Comparison of ENCODE assay signal across 16 cellular contexts in genomic region chr6:43706788-43707187, GRCh38. TPM values are rescaled to one million over a fixed set of nuclear protein-coding genes. Genes with fewer than 3 reads are reported as not detected.
DNase-seq lines count a peak whose midpoint lies in the region; ATAC-seq and TF ChIP-seq lines count a peak whose summit lies in the region.
"Had no signal": no experiment of that assay in that cellular context is flagged by ENCODE, and none has a peak within 500 bp of the region (broad histone marks: within the 10 kb centered on the region; RNA-seq: fewer than 3 reads in every experiment).

No MANE protein-coding gene starts in this region.

- H3K4me1 Mint-ChIP-seq in activated T-helper 2 cell treated with anti-CD3 and anti-CD28 coated beads, Interferon-gamma antibody, Interleukin-2, Interleukin-4, amounts not matched to agents 10 μg/mL and 5 μg/mL and 100 μg/mL, durations not matched to agents 14 hours and 24 hours and 36 hours (ENCODE audit: low read depth): peaks cover 24% of the 10 kb centered on the region

- H3K36me3 Mint-ChIP-seq in activated T-helper 2 cell treated with anti-CD3 and anti-CD28 coated beads, Interferon-gamma antibody, Interleukin-2, Interleukin-4, amounts not matched to agents 10 μg/mL and 5 μg/mL and 100 μg/mL, durations not matched to agents 14 hours and 24 hours and 36 hours (ENCODE audit: low read depth): no peaks in the 10 kb centered on the region
- H3K36me3 Mint-ChIP-seq: activated naive CD4-positive, alpha-beta T cell treated with anti-CD3 and anti-CD28 coated beads, Interleukin-2, amount 10 ng/mL, durations not matched to agents 7 days and 5 days; naive thymus-derived CD8-positive, alpha-beta T cell had no signal

- H3K27me3 ChIP-seq in esophagus squamous epithelium (no peaks in the 10 kb centered on the region), spleen (replicated peaks in 1 of 7) (no peaks in the 10 kb centered on the region)
- H3K27me3 ChIP-seq: colonic mucosa had no signal

- TF ChIP-seq CTCF in esophagus squamous epithelium (IDR thresholded peaks at IDR 0.05): no peak
- TF ChIP-seq CTCF in spleen (IDR thresholded peaks at IDR 0.05 in 8 of 11, conservative IDR thresholded peaks at IDR 0.05 in 3 of 11): no peak

- peaks cover 22% of the 10 kb centered on the region for H3K27me3 Mint-ChIP-seq in activated T-helper 2 cell treated with anti-CD3 and anti-CD28 coated beads, Interferon-gamma antibody, Interleukin-2, Interleukin-4, amounts not matched to agents 10 μg/mL and 5 μg/mL and 100 μg/mL, durations not matched to agents 14 hours and 24 hours and 36 hours (ENCODE audit: low read depth)

- DNase-seq in NCI-H146 (lab: John Stamatoyannopoulos, UW): peak; percentile 61
- DNase-seq in NCI-H146 treated with DMSO at 0.1 percent for 48 hours (lab: John Stamatoyannopoulos, UW; ENCODE audit: unreplicated experiment): no peak
- DNase-seq in RPMI8226: peak; percentile 46
- no peak for DNase-seq in esophagus squamous epithelium (lab: John Stamatoyannopoulos, UW)
- DNase-seq in spleen: no peak
- no peak for DNase-seq in activated T-helper 2 cell treated with anti-CD3 and anti-CD28 coated beads, Interferon-gamma antibody, Interleukin-2, Interleukin-4, amounts not matched to agents 10 μg/mL and 5 μg/mL and 100 μg/mL, durations not matched to agents 14 hours and 24 hours and 36 hours (ENCODE audit: low spot score)
- DNase-seq in AML-193 (lab: John Stamatoyannopoulos, UW): no peak
- DNase-seq: 8988T; activated CD4-positive, alpha-beta T cell treated with anti-CD3 and anti-CD28 coated beads, Interleukin-2, amount 50 U/mL, for 1 hour; activated naive CD4-positive, alpha-beta T cell treated with anti-CD3 and anti-CD28 coated beads, Interleukin-2, amount 10 ng/mL, durations not matched to agents 7 days and 5 days; colonic mucosa; naive thymus-derived CD8-positive, alpha-beta T cell; T-helper 17 cell had no signal

- H3K27ac Mint-ChIP-seq in activated T-helper 2 cell treated with anti-CD3 and anti-CD28 coated beads, Interferon-gamma antibody, Interleukin-2, Interleukin-4, amounts not matched to agents 10 μg/mL and 5 μg/mL and 100 μg/mL, durations not matched to agents 14 hours and 24 hours and 36 hours: no peak overlapping the region
- H3K27ac Mint-ChIP-seq: activated naive CD4-positive, alpha-beta T cell treated with anti-CD3 and anti-CD28 coated beads, Interleukin-2, amount 10 ng/mL, durations not matched to agents 7 days and 5 days; T-helper 17 cell had no signal

- H3K9me3 ChIP-seq in esophagus squamous epithelium (no peaks in the 10 kb centered on the region), spleen (no peaks in the 10 kb centered on the region)
- H3K9me3 ChIP-seq: colonic mucosa, thoracic aorta had no signal

- H3K4me3 Mint-ChIP-seq in activated T-helper 2 cell treated with anti-CD3 and anti-CD28 coated beads, Interferon-gamma antibody, Interleukin-2, Interleukin-4, amounts not matched to agents 10 μg/mL and 5 μg/mL and 100 μg/mL, durations not matched to agents 14 hours and 24 hours and 36 hours (ENCODE audit: low read depth): no peak overlapping the region
- H3K4me3 Mint-ChIP-seq: activated naive CD4-positive, alpha-beta T cell treated with anti-CD3 and anti-CD28 coated beads, Interleukin-2, amount 10 ng/mL, durations not matched to agents 7 days and 5 days; naive thymus-derived CD8-positive, alpha-beta T cell; T-helper 17 cell had no signal

- ATAC-seq in GM18907 (IDR thresholded peaks at IDR 0.05; ENCODE audit: unreplicated experiment): no peak
- ATAC-seq: naive thymus-derived CD8-positive, alpha-beta T cell; Panc1; T-helper 17 cell had no signal

- WGBS in esophagus squamous epithelium, 2 donors: 55 to 65% methylated on average over 6 to 7 of the region's 8 CpGs
- 43 to 72% (median 60%) methylated on average over 8 of the region's 8 CpGs for WGBS in spleen, 5 donors

- no peak overlapping the region for H3K4me3 ChIP-seq in esophagus squamous epithelium
- no peak overlapping the region for H3K4me3 ChIP-seq in spleen
- H3K4me3 ChIP-seq: colonic mucosa, thoracic aorta had no signal

- no peaks in the 10 kb centered on the region for H3K9me3 Mint-ChIP-seq in activated T-helper 2 cell treated with anti-CD3 and anti-CD28 coated beads, Interferon-gamma antibody, Interleukin-2, Interleukin-4, amounts not matched to agents 10 μg/mL and 5 μg/mL and 100 μg/mL, durations not matched to agents 14 hours and 24 hours and 36 hours
- H3K9me3 Mint-ChIP-seq: activated naive CD4-positive, alpha-beta T cell treated with anti-CD3 and anti-CD28 coated beads, Interleukin-2, amount 10 ng/mL, durations not matched to agents 7 days and 5 days; naive thymus-derived CD8-positive, alpha-beta T cell had no signal

- H3K4me1 ChIP-seq in esophagus squamous epithelium: peaks cover 37 to 70% (median 40%) of the 10 kb centered on the region in 3 donors
- H3K4me1 ChIP-seq in spleen: peaks cover 17 to 75% (median 59%) of the 10 kb centered on the region in 6 donors

- intact Hi-C loops in esophagus squamous epithelium (cut with DNase I) (no loop called here), spleen (cut with DNase I; ENCODE audit: low total_unique reads) (no loop called here)
- intact Hi-C loops in activated T-helper 2 cell treated with anti-CD3 and anti-CD28 coated beads, Interferon-gamma antibody, Interleukin-2, Interleukin-4, amounts not matched to agents 10 μg/mL and 5 μg/mL and 100 μg/mL, durations not matched to agents 14 hours and 24 hours and 36 hours (cut with micrococcal nuclease): loop anchor here (5.0 kb wide), 1 partner anchor 34 kb away; no protein-coding TSS in a partner anchor

- H3K27ac ChIP-seq in esophagus squamous epithelium (peak overlapping the region in 3 of 4 donors; percentile 56 to 67 (median 67)), spleen (peak overlapping the region in 7 of 8 donors; percentile 48 to 85 (median 74))
- H3K27ac ChIP-seq: thoracic aorta had no signal

- no peak for TF ChIP-seq POLR2A in esophagus squamous epithelium (IDR thresholded peaks at IDR 0.05)
- TF ChIP-seq POLR2A in spleen (IDR thresholded peaks at IDR 0.05): no peak

- H3K36me3 ChIP-seq in esophagus squamous epithelium (no peaks in the 10 kb centered on the region), spleen (no peaks in the 10 kb centered on the region)
- H3K36me3 ChIP-seq: colonic mucosa, thoracic aorta had no signal

RNA-seq across cellular contexts. Expression of gene MRPS18A, which starts 19.2 kb away (rescaled TPM):
- total RNA-seq in esophagus squamous epithelium: 10 to 100 TPM; 43.7 to 57.4 (median 51.4) TPM
- 10 to 100 TPM; 29.8 to 37.6 (median 30.9) TPM for total RNA-seq in spleen
- polyA plus RNA-seq in spleen: 10 to 100 TPM; 28.0 to 48.6 (median 34.3) TPM
- total RNA-seq in activated T-helper 2 cell treated with anti-CD3 and anti-CD28 coated beads, Interferon-gamma antibody, Interleukin-2, Interleukin-4, amounts not matched to agents 10 μg/mL and 5 μg/mL and 100 μg/mL, durations not matched to agents 14 hours and 24 hours and 36 hours: 44.8 and 45.1 TPM in 2 replicates

Comparison
In these comparisons a context has a peak if more than half of its experiments do, and no peak if none do; other contexts are left out.
1. DNase-seq: peak in NCI-H146 (single experiment) and RPMI8226 (single experiment); none in NCI-H146 treated with DMSO at 0.1 percent for 48 hours (single experiment), esophagus squamous epithelium (single experiment), spleen (single experiment), activated T-helper 2 cell treated with anti-CD3 and anti-CD28 coated beads, Interferon-gamma antibody, Interleukin-2, Interleukin-4, amounts not matched to agents 10 μg/mL and 5 μg/mL and 100 μg/mL, durations not matched to agents 14 hours and 24 hours and 36 hours (single experiment) and AML-193 (0 of 2).